1 cellular context compared by ENCODE assay signal in the genomic region with DNA sequence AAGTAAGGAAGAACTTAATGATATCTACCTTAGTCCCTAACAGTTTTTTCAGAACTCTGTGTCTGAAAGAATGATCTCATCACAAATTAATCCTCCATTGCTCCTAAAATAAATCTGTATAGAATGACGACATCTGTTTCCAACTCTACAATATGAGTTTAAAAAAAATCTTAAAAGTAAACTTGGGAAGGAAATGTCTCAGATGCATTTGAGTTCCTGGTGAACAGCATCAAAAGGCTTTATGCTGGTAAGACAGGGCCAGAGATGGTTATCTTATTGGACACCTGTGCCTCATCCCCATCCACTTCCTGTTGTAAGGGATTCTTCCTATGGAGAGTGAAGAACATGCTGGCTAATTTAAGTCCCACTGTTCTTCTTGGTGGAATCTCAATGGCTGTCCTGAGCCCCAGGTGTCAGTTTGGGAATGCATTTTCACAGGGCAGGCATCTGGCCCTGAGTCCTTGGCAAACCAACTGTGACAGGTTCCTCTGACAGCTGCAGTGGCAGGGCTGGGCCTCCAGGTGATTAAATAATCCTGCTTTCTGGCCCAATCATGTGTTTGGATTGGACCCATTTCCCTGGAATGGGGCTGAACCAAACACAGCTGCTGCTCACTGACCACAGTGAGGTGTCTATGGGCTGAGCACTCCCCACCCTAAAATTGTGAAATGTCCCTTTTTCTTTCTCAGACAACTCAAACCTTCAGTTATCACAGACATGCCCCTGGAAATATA.
TF ChIP-seq lines count a peak whose summit lies in the region.

No MANE protein-coding gene starts in this region.

TF ChIP-seq in HEK293, 187 proteins besides CTCF, POLR2A, EP300 and RAD21:
- no peak for TF ChIP-seq ZNF175 (tag by site-specific recombination; IDR thresholded peaks at IDR 0.05)
- TF ChIP-seq, protein P1, sequence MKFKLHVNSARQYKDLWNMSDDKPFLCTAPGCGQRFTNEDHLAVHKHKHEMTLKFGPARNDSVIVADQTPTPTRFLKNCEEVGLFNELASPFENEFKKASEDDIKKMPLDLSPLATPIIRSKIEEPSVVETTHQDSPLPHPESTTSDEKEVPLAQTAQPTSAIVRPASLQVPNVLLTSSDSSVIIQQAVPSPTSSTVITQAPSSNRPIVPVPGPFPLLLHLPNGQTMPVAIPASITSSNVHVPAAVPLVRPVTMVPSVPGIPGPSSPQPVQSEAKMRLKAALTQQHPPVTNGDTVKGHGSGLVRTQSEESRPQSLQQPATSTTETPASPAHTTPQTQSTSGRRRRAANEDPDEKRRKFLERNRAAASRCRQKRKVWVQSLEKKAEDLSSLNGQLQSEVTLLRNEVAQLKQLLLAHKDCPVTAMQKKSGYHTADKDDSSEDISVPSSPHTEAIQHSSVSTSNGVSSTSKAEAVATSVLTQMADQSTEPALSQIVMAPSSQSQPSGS (tag by site-specific recombination; IDR thresholded peaks at IDR 0.05; ENCODE audit: low read depth): 0 out of 2 replicates have a peak, but pooled peaks have one; percentile 17
